In genomic region chr5:147361441-147362175, GRCh38 we compare ENCODE assay signal across 21 cellular contexts.
DNase-seq lines count a peak whose midpoint lies in the region; ATAC-seq, FAIRE-seq and TF ChIP-seq lines count a peak whose summit lies in the region.
"Had no signal": no experiment of that assay in that cellular context is flagged by ENCODE, and none has a peak within 500 bp of the region (broad histone marks: within the 10 kb centered on the region; RNA-seq: fewer than 3 reads in every experiment).

No MANE protein-coding gene starts in this region.

- DNase-seq in Calu3 (peak; percentile 5), SK-MEL-5 (ENCODE audit: low read depth, low spot score) (peak; percentile 83), epidermal melanocyte (ENCODE audit: insufficient read length, low spot score) (peak; percentile 49), pancreas (no peak), C1 segment of cervical spinal cord (lab: John Stamatoyannopoulos, UW) (no peak), NOMO-1 (lab: John Stamatoyannopoulos, UW; ENCODE audit: unreplicated experiment in 2 of 2) (no peak), Right ventricle myocardium superior (no peak)
- DNase-seq: Caco-2; CD4-positive, CD25-positive, alpha-beta regulatory T cell; CD8-positive, alpha-beta memory T cell; DMS153; DMS79 treated with DMSO at 0.1 percent for 48 hours; GF-D8; H9; IMR-90 had no signal

- peaks cover 12% of the 10 kb centered on the region for H3K36me3 Mint-ChIP-seq in Calu3 (ENCODE audit: insufficient read depth, unreplicated experiment)
- H3K36me3 Mint-ChIP-seq: CD4-positive, CD25-positive, alpha-beta regulatory T cell; CD8-positive, alpha-beta memory T cell had no signal

- ATAC-seq in pancreas (peak; percentile 48 to 75 (median 66)), Right ventricle myocardium superior (ENCODE audit: poor library complexity) (no peak)
- ATAC-seq: K562 had no signal

- no peaks in the 10 kb centered on the region for H3K27me3 Mint-ChIP-seq in Calu3 (ENCODE audit: unreplicated experiment)
- H3K27me3 Mint-ChIP-seq: B cell; CD4-positive, CD25-positive, alpha-beta regulatory T cell had no signal

- TF ChIP-seq CTCF in Calu3 (IDR thresholded peaks at IDR 0.05; ENCODE audit: unreplicated experiment) (no peak), pancreas (IDR thresholded peaks at IDR 0.05) (no peak)

- H3K36me3 ChIP-seq in pancreas: no peaks in the 10 kb centered on the region
- H3K36me3 ChIP-seq: BLaER1 treated with 17β-estradiol and CSF1 and Interleukin-3, amounts not matched to agents 10 nM and 100 nM had no signal

- H3K27ac ChIP-seq in pancreas: peak overlapping the region in 2 of 4 donors; percentile 10 to 37
- H3K27ac ChIP-seq: BLaER1 treated with 17β-estradiol and CSF1 and Interleukin-3, amounts not matched to agents 10 nM and 100 nM; HL-60 had no signal

- no peak overlapping the region for H3K4me3 Mint-ChIP-seq in Calu3 (ENCODE audit: low read depth, unreplicated experiment)
- H3K4me3 Mint-ChIP-seq: B cell; CD4-positive, CD25-positive, alpha-beta regulatory T cell; CD8-positive, alpha-beta memory T cell; H9 had no signal

- CTCF ChIA-PET in Calu3 (lab: Charles Lee): no interaction called here

- intact Hi-C loops in Calu3 (cut with micrococcal nuclease; ENCODE audit: unreplicated experiment): loop anchor here (2.0 to 10.0 kb wide), 3 partner anchors 57 to 817 kb away; no protein-coding TSS in a partner anchor
- intact Hi-C loops in pancreas (cut with DNase I): loop anchor here in 1 of 3 donors (10.0 kb wide), 1 partner anchor 137 kb away; no protein-coding TSS in a partner anchor
- intact Hi-C loops in Right ventricle myocardium superior (cut with DNase I): no loop called here

- in situ Hi-C loops in SK-MEL-5 (cut with HindIII; ENCODE audit: low pct_unique_long_range_greater_than_20kb, low sequenced_read_pairs): no loop called here

- no peaks in the 10 kb centered on the region for H3K27me3 ChIP-seq in pancreas
- H3K27me3 ChIP-seq: BLaER1 treated with 17β-estradiol and CSF1 and Interleukin-3, amounts not matched to agents 10 nM and 100 nM had no signal

- peaks cover 0 to 8% (median 0%) of the 10 kb centered on the region in 3 donors for H3K4me1 ChIP-seq in pancreas
- H3K4me1 ChIP-seq: BLaER1 treated with 17β-estradiol and CSF1 and Interleukin-3, amounts not matched to agents 10 nM and 100 nM; Caco-2 had no signal

- no peak for FAIRE-seq in pancreas (lab: Jason Lieb, UNC)
- FAIRE-seq: H1, HTR-8/SVneo, K562 had no signal

- no peaks in the 10 kb centered on the region for H3K9me3 ChIP-seq in pancreas
- H3K9me3 ChIP-seq: BLaER1 treated with 17β-estradiol and CSF1 and Interleukin-3, amounts not matched to agents 10 nM and 100 nM; Caco-2 had no signal

- H3K4me3 ChIP-seq in pancreas: no peak overlapping the region
- H3K4me3 ChIP-seq: BLaER1 treated with 17β-estradiol and CSF1 and Interleukin-3, amounts not matched to agents 10 nM and 100 nM; K562 had no signal

- peaks cover 51% of the 10 kb centered on the region for H3K4me1 Mint-ChIP-seq in Calu3 (ENCODE audit: low read depth, unreplicated experiment)
- H3K4me1 Mint-ChIP-seq: B cell; CD4-positive, CD25-positive, alpha-beta regulatory T cell; H9 had no signal

- BruUV-seq in Calu3 (replicated peaks; lab: Mats Ljungman, UMichigan): no TSS peak

- WGBS in pancreas, 2 donors: 49 to 52% methylated on average over 4 of the region's 4 CpGs

- H3K9me3 Mint-ChIP-seq in Calu3 (ENCODE audit: low read depth, unreplicated experiment): no peaks in the 10 kb centered on the region
- H3K9me3 Mint-ChIP-seq: H9 had no signal

- H3K27ac Mint-ChIP-seq in Calu3 (ENCODE audit: unreplicated experiment): no peak overlapping the region
- H3K27ac Mint-ChIP-seq: B cell; CD4-positive, CD25-positive, alpha-beta regulatory T cell; H9 had no signal

Comparison
In these comparisons a context has a peak if more than half of its experiments do, and no peak if none do; other contexts are left out.
1. DNase-seq: peak in Calu3 (single experiment), SK-MEL-5 (single experiment) and epidermal melanocyte (single experiment); none in pancreas (0 of 6), C1 segment of cervical spinal cord (0 of 14), NOMO-1 (0 of 2) and Right ventricle myocardium superior (single experiment).